Comparison of ENCODE assay signal across 1 cellular context in the genomic region with DNA sequence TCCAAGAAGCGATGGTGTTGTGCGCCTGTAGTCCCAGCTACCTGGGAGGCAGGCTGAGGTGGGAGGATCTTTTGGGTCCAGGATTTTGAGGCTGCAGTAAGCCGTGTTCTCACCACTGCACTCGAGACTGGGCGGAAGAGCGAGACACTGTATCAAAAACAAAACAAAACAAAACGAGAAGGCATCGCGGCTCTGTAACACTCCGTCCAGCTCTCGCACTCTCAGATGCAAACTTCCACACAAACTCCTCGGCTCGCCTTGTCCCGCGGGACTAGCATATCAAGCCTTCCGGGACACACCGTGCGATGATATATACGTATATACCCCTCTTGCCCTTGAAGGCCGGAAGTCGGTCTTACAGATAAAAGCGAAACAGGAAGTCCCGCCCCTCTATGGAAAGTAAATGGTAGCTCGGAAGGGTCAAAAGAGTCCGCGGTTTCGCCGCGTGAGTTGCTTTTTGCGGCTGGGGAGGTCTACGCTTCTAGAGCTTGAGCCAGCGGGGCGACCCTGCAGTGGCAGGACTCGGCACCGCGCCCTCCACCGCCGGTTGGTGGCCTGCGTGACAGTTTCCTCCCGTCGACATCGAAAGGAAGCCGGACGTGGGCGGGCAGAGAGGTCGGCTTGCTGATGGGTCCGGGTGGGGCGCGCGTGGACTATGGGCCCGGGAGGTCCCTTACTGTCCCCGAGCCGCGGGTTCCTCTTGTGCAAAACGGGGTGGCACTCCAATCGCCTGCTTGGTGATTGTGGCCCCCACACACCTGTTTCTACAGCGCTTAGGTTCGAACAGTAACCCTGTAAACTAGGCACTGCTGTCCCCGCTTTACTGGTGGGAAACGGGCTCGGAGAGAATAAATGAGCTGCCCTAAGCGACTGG.
TF ChIP-seq lines count a peak whose summit lies in the region.

A gene with protein sequence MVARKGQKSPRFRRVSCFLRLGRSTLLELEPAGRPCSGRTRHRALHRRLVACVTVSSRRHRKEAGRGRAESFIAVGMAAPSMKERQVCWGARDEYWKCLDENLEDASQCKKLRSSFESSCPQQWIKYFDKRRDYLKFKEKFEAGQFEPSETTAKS (plus strand): TSS at position 393 of the 874 bp plus-strand sequence. CDS start 11 bp downstream, at position 404.

TF ChIP-seq in HepG2, 621 proteins besides CTCF, POLR2A, EP300 and RAD21 (continued from another document and continues in another):
- TF ChIP-seq TCF7 (IDR thresholded peaks at IDR 0.05; ENCODE audit: low read depth) (0 out of 2 replicates have a peak, but pooled peaks have one; percentile 39), SRSF4 (IDR thresholded peaks at IDR 0.05; ENCODE audit: low read depth, low read length, poor library complexity, severe bottlenecking) (no peak), SSRP1 (CRISPR knock-in tag; IDR thresholded peaks at IDR 0.05) (0 out of 2 replicates have a peak, but pooled peaks have one; percentile 56), TAF1 (CRISPR knock-in tag; IDR thresholded peaks at IDR 0.05) (peak; percentile 73), GTF3A (CRISPR knock-in tag; conservative IDR thresholded peaks at IDR 0.05) (no peak), ARID2 (CRISPR knock-in tag; IDR thresholded peaks at IDR 0.05; ENCODE audit: borderline replicate concordance) (peak; percentile 81; the same call in 1 of the 2 replicates), PHF21A (CRISPR knock-in tag; IDR thresholded peaks at IDR 0.05) (0 out of 2 replicates have a peak, but pooled peaks have one; percentile 82), FOXK2 (IDR thresholded peaks at IDR 0.05) (peak; percentile 56; the same call in 1 of the 2 replicates), ZNF546 (CRISPR knock-in tag; conservative IDR thresholded peaks at IDR 0.05) (0 out of 2 replicates have a peak, but pooled peaks have one; percentile 60), POLR2AphosphoS5 (IDR thresholded peaks at IDR 0.05; ENCODE audit: low read depth, low read length) (peak; percentile 96), ZNF225 (CRISPR knock-in tag; IDR thresholded peaks at IDR 0.05) (peak; percentile 92; the same call in 1 of the 2 replicates), ZNF484 (CRISPR knock-in tag; IDR thresholded peaks at IDR 0.05; ENCODE audit: borderline replicate concordance, low read depth) (no peak), KAT7 (CRISPR knock-in tag; IDR thresholded peaks at IDR 0.05; ENCODE audit: borderline replicate concordance) (peak; percentile 96; the same call in 1 of the 2 replicates), ZNF138 (CRISPR knock-in tag; IDR thresholded peaks at IDR 0.05; ENCODE audit: low read depth) (peak; percentile 61; the same call in 1 of the 2 replicates), HOXA9 (CRISPR knock-in tag; IDR thresholded peaks at IDR 0.05; ENCODE audit: borderline replicate concordance) (no peak), ZNF224 (CRISPR knock-in tag; IDR thresholded peaks at IDR 0.05) (peak; percentile 98), KLF12 (CRISPR knock-in tag; IDR thresholded peaks at IDR 0.05; ENCODE audit: borderline replicate concordance) (no peak; the same call in 1 of the 2 replicates), ZFX (CRISPR knock-in tag; IDR thresholded peaks at IDR 0.05; ENCODE audit: low read depth) (peak; percentile 81), NKX3-1 (CRISPR knock-in tag; IDR thresholded peaks at IDR 0.05) (0 out of 2 replicates have a peak, but pooled peaks have one; percentile 29), ZNF20 (CRISPR knock-in tag; IDR thresholded peaks at IDR 0.05) (no peak), AGO2 (optimal IDR thresholded peaks at IDR 0.05; ENCODE audit: low read depth, low read length) (peak; percentile 67), POGZ (CRISPR knock-in tag; IDR thresholded peaks at IDR 0.05) (peak; percentile 87), ATF7-NPFF (CRISPR knock-in tag; IDR thresholded peaks at IDR 0.05; ENCODE audit: low read depth) (0 out of 2 replicates have a peak, but pooled peaks have one; percentile 6), ZNF614 (CRISPR knock-in tag; IDR thresholded peaks at IDR 0.05; ENCODE audit: borderline replicate concordance) (peak; percentile 75; the same call in 1 of the 2 replicates)
- TF ChIP-seq, protein P1, sequence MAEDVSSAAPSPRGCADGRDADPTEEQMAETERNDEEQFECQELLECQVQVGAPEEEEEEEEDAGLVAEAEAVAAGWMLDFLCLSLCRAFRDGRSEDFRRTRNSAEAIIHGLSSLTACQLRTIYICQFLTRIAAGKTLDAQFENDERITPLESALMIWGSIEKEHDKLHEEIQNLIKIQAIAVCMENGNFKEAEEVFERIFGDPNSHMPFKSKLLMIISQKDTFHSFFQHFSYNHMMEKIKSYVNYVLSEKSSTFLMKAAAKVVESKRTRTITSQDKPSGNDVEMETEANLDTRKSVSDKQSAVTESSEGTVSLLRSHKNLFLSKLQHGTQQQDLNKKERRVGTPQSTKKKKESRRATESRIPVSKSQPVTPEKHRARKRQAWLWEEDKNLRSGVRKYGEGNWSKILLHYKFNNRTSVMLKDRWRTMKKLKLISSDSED (CRISPR knock-in tag; IDR thresholded peaks at IDR 0.05): no peak
- TF ChIP-seq, protein P2, sequence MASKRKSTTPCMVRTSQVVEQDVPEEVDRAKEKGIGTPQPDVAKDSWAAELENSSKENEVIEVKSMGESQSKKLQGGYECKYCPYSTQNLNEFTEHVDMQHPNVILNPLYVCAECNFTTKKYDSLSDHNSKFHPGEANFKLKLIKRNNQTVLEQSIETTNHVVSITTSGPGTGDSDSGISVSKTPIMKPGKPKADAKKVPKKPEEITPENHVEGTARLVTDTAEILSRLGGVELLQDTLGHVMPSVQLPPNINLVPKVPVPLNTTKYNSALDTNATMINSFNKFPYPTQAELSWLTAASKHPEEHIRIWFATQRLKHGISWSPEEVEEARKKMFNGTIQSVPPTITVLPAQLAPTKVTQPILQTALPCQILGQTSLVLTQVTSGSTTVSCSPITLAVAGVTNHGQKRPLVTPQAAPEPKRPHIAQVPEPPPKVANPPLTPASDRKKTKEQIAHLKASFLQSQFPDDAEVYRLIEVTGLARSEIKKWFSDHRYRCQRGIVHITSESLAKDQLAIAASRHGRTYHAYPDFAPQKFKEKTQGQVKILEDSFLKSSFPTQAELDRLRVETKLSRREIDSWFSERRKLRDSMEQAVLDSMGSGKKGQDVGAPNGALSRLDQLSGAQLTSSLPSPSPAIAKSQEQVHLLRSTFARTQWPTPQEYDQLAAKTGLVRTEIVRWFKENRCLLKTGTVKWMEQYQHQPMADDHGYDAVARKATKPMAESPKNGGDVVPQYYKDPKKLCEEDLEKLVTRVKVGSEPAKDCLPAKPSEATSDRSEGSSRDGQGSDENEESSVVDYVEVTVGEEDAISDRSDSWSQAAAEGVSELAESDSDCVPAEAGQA (IDR thresholded peaks at IDR 0.05; ENCODE audit: low read depth): no peak
- TF ChIP-seq, protein P2 (CRISPR knock-in tag; IDR thresholded peaks at IDR 0.05; ENCODE audit: borderline replicate concordance): no peak
- TF ChIP-seq, protein P3, sequence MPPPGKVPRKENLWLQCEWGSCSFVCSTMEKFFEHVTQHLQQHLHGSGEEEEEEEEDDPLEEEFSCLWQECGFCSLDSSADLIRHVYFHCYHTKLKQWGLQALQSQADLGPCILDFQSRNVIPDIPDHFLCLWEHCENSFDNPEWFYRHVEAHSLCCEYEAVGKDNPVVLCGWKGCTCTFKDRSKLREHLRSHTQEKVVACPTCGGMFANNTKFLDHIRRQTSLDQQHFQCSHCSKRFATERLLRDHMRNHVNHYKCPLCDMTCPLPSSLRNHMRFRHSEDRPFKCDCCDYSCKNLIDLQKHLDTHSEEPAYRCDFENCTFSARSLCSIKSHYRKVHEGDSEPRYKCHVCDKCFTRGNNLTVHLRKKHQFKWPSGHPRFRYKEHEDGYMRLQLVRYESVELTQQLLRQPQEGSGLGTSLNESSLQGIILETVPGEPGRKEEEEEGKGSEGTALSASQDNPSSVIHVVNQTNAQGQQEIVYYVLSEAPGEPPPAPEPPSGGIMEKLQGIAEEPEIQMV (CRISPR knock-in tag; IDR thresholded peaks at IDR 0.05; ENCODE audit: low read depth): peak; percentile 85; the same call in 1 of the 2 replicates
- TF ChIP-seq, protein P4, sequence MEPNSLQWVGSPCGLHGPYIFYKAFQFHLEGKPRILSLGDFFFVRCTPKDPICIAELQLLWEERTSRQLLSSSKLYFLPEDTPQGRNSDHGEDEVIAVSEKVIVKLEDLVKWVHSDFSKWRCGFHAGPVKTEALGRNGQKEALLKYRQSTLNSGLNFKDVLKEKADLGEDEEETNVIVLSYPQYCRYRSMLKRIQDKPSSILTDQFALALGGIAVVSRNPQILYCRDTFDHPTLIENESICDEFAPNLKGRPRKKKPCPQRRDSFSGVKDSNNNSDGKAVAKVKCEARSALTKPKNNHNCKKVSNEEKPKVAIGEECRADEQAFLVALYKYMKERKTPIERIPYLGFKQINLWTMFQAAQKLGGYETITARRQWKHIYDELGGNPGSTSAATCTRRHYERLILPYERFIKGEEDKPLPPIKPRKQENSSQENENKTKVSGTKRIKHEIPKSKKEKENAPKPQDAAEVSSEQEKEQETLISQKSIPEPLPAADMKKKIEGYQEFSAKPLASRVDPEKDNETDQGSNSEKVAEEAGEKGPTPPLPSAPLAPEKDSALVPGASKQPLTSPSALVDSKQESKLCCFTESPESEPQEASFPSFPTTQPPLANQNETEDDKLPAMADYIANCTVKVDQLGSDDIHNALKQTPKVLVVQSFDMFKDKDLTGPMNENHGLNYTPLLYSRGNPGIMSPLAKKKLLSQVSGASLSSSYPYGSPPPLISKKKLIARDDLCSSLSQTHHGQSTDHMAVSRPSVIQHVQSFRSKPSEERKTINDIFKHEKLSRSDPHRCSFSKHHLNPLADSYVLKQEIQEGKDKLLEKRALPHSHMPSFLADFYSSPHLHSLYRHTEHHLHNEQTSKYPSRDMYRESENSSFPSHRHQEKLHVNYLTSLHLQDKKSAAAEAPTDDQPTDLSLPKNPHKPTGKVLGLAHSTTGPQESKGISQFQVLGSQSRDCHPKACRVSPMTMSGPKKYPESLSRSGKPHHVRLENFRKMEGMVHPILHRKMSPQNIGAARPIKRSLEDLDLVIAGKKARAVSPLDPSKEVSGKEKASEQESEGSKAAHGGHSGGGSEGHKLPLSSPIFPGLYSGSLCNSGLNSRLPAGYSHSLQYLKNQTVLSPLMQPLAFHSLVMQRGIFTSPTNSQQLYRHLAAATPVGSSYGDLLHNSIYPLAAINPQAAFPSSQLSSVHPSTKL (CRISPR knock-in tag; IDR thresholded peaks at IDR 0.05): peak; percentile 57
- TF ChIP-seq, protein P5, sequence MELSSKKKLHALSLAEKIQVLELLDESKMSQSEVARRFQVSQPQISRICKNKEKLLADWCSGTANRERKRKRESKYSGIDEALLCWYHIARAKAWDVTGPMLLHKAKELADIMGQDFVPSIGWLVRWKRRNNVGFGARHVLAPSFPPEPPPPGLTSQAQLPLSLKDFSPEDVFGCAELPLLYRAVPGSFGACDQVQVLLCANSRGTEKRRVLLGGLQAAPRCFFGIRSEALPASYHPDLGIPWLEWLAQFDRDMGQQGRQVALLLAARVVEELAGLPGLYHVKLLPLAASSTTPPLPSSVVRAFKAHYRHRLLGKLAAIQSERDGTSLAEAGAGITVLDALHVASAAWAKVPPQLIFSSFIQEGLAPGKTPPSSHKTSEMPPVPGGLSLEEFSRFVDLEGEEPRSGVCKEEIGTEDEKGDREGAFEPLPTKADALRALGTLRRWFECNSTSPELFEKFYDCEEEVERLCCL (CRISPR knock-in tag; IDR thresholded peaks at IDR 0.05; ENCODE audit: borderline replicate concordance): no peak
